In genomic region chr19:1173160-1173844, GRCh38 we compare ENCODE assay signal across 8 cellular contexts. TPM values are rescaled to one million over a fixed set of nuclear protein-coding genes. Genes with fewer than 3 reads are reported as not detected.
DNase-seq lines count a peak whose midpoint lies in the region; ATAC-seq and TF ChIP-seq lines count a peak whose summit lies in the region.

No MANE protein-coding gene starts in this region.

- intact Hi-C loops in prostate gland (cut with DNase I), result loop anchor here (5.0 kb wide), 1 partner anchor 41 kb away; no protein-coding TSS in a partner anchor

- TF ChIP-seq CTCF in prostate gland (IDR thresholded peaks at IDR 0.05), result no peak

- H3K4me1 ChIP-seq in prostate gland (replicated peaks), result peaks cover 22% of the 10 kb centered on the region

- no peaks in the 10 kb centered on the region for H3K27me3 ChIP-seq in prostate gland (replicated peaks; ENCODE audit: insufficient read depth)

- no peak for TF ChIP-seq POLR2A in prostate gland (IDR thresholded peaks at IDR 0.05)

- peak overlapping the region; percentile 89 to 97 for H3K27ac ChIP-seq in prostate gland

- H3K36me3 ChIP-seq in prostate gland, result no peaks in the 10 kb centered on the region

- DNase-seq in activated CD4-positive, alpha-beta T cell treated with anti-CD3 and anti-CD28 coated beads for 48 hours, result peak; percentile 40
- DNase-seq in activated CD4-positive, alpha-beta T cell treated with anti-CD3 and anti-CD28 coated beads, Interleukin-2, amount 50 U/mL, for 4 hours, result no peak
- DNase-seq in activated CD8-positive, alpha-beta memory T cell treated with anti-CD3 and anti-CD28 coated beads, Interleukin-2, amount 50 U/mL, for 48 hours, result peak; percentile 68
- DNase-seq in globus pallidus (ENCODE audit: low spot score) (peak; percentile 13), prostate gland (ENCODE audit: low spot score) (no peak), COLO829 (ENCODE audit: low spot score) (no peak)

- H3K9me3 ChIP-seq in prostate gland, result no peaks in the 10 kb centered on the region

- ATAC-seq in HG03442 (IDR thresholded peaks at IDR 0.05; ENCODE audit: unreplicated experiment) (no peak), GM18520 (IDR thresholded peaks at IDR 0.05; ENCODE audit: unreplicated experiment) (no peak)

- peak overlapping the region; percentile 91 to 100 for H3K4me3 ChIP-seq in prostate gland

- 2% methylated on average over 47 of the region's 47 CpGs for WGBS in prostate gland

RNA-seq across cellular contexts. Expression of gene SBNO2, which starts 0.8 kb away (rescaled TPM):
- 10 to 100 TPM; 32.5 to 79.9 TPM for total RNA-seq in prostate gland

RNA-seq across cellular contexts. Expression of gene STK11, which starts 32.3 kb away (rescaled TPM):
- 100 to 1,000 TPM in 1 of 2 donors, 10 to 100 TPM in 1; 75.1 to 157 TPM for total RNA-seq in prostate gland

Comparison
In these comparisons a context has a peak if more than half of its experiments do, and no peak if none do; other contexts are left out.
1. DNase-seq: peak in activated CD4-positive, alpha-beta T cell treated with anti-CD3 and anti-CD28 coated beads for 48 hours (single experiment), activated CD8-positive, alpha-beta memory T cell treated with anti-CD3 and anti-CD28 coated beads, Interleukin-2, amount 50 U/mL, for 48 hours (single experiment) and globus pallidus (single experiment); none in activated CD4-positive, alpha-beta T cell treated with anti-CD3 and anti-CD28 coated beads, Interleukin-2, amount 50 U/mL, for 4 hours (0 of 2), prostate gland (single experiment) and COLO829 (single experiment).